1 cellular context compared by ENCODE assay signal in the genomic region with DNA sequence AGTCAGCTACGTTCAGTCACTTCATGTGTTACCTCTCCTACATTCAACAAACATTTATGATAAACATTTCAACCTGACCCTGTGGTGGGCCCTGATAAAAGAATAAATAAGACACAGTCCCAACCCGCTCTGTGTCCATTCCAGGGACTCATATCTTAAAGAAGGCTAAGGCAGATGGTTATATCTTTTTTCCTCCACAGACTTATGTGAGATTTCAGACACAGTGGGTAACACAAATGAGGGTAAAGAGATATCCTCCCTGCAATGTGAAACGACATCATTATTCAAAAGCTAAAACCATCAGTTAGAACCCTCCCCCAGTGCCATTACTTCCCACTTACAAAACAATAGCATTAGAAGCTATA.
TF ChIP-seq lines count a peak whose summit lies in the region.

No MANE protein-coding gene starts in this region.

TF ChIP-seq in H1, 55 proteins besides CTCF, POLR2A, EP300 and RAD21:
- TF ChIP-seq RFX5 (IDR thresholded peaks at IDR 0.05; ENCODE audit: borderline replicate concordance, low read depth, low read length) (no peak), HDAC6 (IDR thresholded peaks at IDR 0.05; ENCODE audit: low read depth, low read length) (no peak), CEBPB (IDR thresholded peaks at IDR 0.05; ENCODE audit: low read depth, low read length) (no peak), TAF7 (optimal IDR thresholded peaks at IDR 0.05; ENCODE audit: borderline replicate concordance, low read depth, low read length) (no peak), SUZ12 (IDR thresholded peaks at IDR 0.05; ENCODE audit: low read length) (no peak), HDAC2 (IDR thresholded peaks at IDR 0.05; ENCODE audit: borderline replicate concordance in 1 of 2, low read depth in 2 of 2, low read length in 2 of 2) (no peak), RNF2 (IDR thresholded peaks at IDR 0.05; ENCODE audit: borderline replicate concordance, low read depth, low read length, missing control alignments, poor library complexity, severe bottlenecking) (no peak), KDM1A (IDR thresholded peaks at IDR 0.05; ENCODE audit: borderline replicate concordance, low read length) (no peak), YY1 (IDR thresholded peaks at IDR 0.05; ENCODE audit: low read depth, low read length) (no peak), CTBP2 (IDR thresholded peaks at IDR 0.05; ENCODE audit: borderline replicate concordance, insufficient read depth, insufficient read length, low read length) (no peak), CBX8 (IDR thresholded peaks at IDR 0.05; ENCODE audit: borderline replicate concordance, low read depth, low read length) (no peak), TBP (IDR thresholded peaks at IDR 0.05; ENCODE audit: low read depth, low read length) (no peak), TAF1 (IDR thresholded peaks at IDR 0.05; ENCODE audit: low read depth, low read length) (no peak), MAFK (IDR thresholded peaks at IDR 0.05; ENCODE audit: low read depth, low read length) (no peak), JUN (IDR thresholded peaks at IDR 0.05; ENCODE audit: low read depth, low read length) (no peak)
- TF ChIP-seq, protein P1, sequence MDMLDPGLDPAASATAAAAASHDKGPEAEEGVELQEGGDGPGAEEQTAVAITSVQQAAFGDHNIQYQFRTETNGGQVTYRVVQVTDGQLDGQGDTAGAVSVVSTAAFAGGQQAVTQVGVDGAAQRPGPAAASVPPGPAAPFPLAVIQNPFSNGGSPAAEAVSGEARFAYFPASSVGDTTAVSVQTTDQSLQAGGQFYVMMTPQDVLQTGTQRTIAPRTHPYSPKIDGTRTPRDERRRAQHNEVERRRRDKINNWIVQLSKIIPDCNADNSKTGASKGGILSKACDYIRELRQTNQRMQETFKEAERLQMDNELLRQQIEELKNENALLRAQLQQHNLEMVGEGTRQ (IDR thresholded peaks at IDR 0.05; ENCODE audit: low read length) = no peak
